ENCODE assay signal across 19 cellular contexts in the genomic region with DNA sequence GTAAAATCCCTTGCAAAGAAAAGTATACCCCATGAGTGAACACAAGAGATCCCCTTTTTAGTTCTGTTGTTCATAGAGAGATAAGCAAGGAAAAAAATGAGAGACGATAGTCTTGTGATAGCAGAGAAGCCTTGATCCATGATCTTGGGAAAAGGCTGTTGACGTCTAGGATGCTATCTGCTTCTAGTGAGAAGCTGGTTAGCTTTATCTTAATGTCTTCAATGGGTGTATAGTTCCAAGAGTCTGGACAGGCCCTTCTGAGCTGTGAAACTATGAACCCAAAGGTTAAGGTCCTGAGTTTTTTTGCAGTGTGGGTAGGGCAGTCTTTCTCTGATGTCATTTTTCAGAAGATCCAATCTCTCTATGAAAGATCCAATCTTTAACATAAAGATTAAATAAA. TPM values are rescaled to one million over a fixed set of nuclear protein-coding genes. Genes with fewer than 3 reads are reported as not detected.
"Had no signal": no experiment of that assay in that cellular context is flagged by ENCODE, and none has a peak within 500 bp of the region (broad histone marks: within the 10 kb centered on the region; RNA-seq: fewer than 3 reads in every experiment).

No MANE protein-coding gene starts in this region.

- H3K36me3 ChIP-seq: gastroesophageal sphincter, heart right ventricle, left lung, lower lobe of right lung had no signal

- DNase-seq: cortex of kidney; effector CD8-positive, alpha-beta T cell; effector memory CD8-positive, alpha-beta T cell; endodermal cell; erythroblast; foreskin keratinocyte; heart right ventricle; hippocampal formation; left cardiac atrium; left lung; left ventricle myocardium superior; lower lobe of right lung; mesenchymal stem cell; mucosa of descending colon had no signal

- H3K4me3 ChIP-seq: gastroesophageal sphincter, heart right ventricle, left lung, lower lobe of right lung, mucosa of descending colon had no signal

- H3K27ac ChIP-seq: epithelial cell of prostate, foreskin keratinocyte, gastroesophageal sphincter, heart right ventricle, left lung, lower lobe of right lung had no signal

- ATAC-seq: effector memory CD8-positive, alpha-beta T cell; esophagus mucosa; foreskin keratinocyte; gastroesophageal sphincter; heart right ventricle; left cardiac atrium; left lung; left ventricle myocardium superior; lower lobe of right lung; mucosa of descending colon had no signal

- H3K27me3 ChIP-seq: gastroesophageal sphincter, heart right ventricle, left lung had no signal

- H3K4me1 ChIP-seq: foreskin keratinocyte, gastroesophageal sphincter, left lung, lower lobe of right lung had no signal

RNA-seq across cellular contexts. Expression of a gene that starts 10.5 kb away (rescaled TPM):
- total RNA-seq: dermis microvascular lymphatic vessel endothelial cell, endodermal cell, left ventricle myocardium superior, lower lobe of right lung, lung microvascular endothelial cell had no signal
